ENCODE assay signal across 10 cellular contexts in genomic region chr22:39309881-39310714, GRCh38. TPM values are rescaled to one million over a fixed set of nuclear protein-coding genes. Genes with fewer than 3 reads are reported as not detected.
A peak's percentile ranks its signal among the peaks of the same experiment; 100 is the strongest.
DNase-seq lines count a peak whose midpoint lies in the region; ATAC-seq, FAIRE-seq and TF ChIP-seq lines count a peak whose summit lies in the region.
"Had no signal": no experiment of that assay in that cellular context is flagged by ENCODE, and none has a peak within 500 bp of the region (broad histone marks: within the 10 kb centered on the region; RNA-seq: fewer than 3 reads in every experiment).

No MANE protein-coding gene starts in this region.

- no peak for TF ChIP-seq POLR2A in esophagus squamous epithelium (IDR thresholded peaks at IDR 0.05)

- no peak overlapping the region for H3K4me3 ChIP-seq in esophagus squamous epithelium
- H3K4me3 ChIP-seq: neural progenitor cell had no signal

- no peaks in the 10 kb centered on the region for H3K9me3 Mint-ChIP-seq in activated T-cell treated with anti-CD3 and anti-CD28 coated beads, Interleukin-2, amount 50 U/mL, for 4 hours
- no peaks in the 10 kb centered on the region for H3K9me3 Mint-ChIP-seq in stimulated activated naive CD8-positive, alpha-beta T cell treated with anti-CD3 and anti-CD28 coated beads, Interleukin-15, Interleukin-2, amounts not matched to agents 100 ng/mL and 50 ng/mL, for 24 hours
- H3K9me3 Mint-ChIP-seq: neural progenitor cell had no signal

- peak; percentile 2 to 5 for ATAC-seq in activated T-cell treated with anti-CD3 and anti-CD28 coated beads, Interleukin-2, amount 50 U/mL, for 4 hours
- no peak for ATAC-seq in HG02610 (IDR thresholded peaks at IDR 0.05; ENCODE audit: unreplicated experiment)

- no peaks in the 10 kb centered on the region for H3K27me3 ChIP-seq in esophagus squamous epithelium
- H3K27me3 ChIP-seq: neural progenitor cell had no signal

- peak overlapping the region; percentile 78 to 88 (median 85) for H3K27ac ChIP-seq in esophagus squamous epithelium
- H3K27ac ChIP-seq: KMS-11, neural progenitor cell had no signal

- H3K4me3 Mint-ChIP-seq in activated T-cell treated with anti-CD3 and anti-CD28 coated beads, Interleukin-2, amount 50 U/mL, for 4 hours, result no peak overlapping the region
- no peak overlapping the region for H3K4me3 Mint-ChIP-seq in stimulated activated naive CD8-positive, alpha-beta T cell treated with anti-CD3 and anti-CD28 coated beads, Interleukin-15, Interleukin-2, amounts not matched to agents 100 ng/mL and 50 ng/mL, for 24 hours

- no peaks in the 10 kb centered on the region for H3K9me3 ChIP-seq in esophagus squamous epithelium

- peaks cover 37 to 41% (median 37%) of the 10 kb centered on the region in 3 donors for H3K36me3 ChIP-seq in esophagus squamous epithelium

- no peak for DNase-seq in activated T-cell treated with anti-CD3 and anti-CD28 coated beads, Interleukin-2, amount 50 U/mL, for 4 hours
- DNase-seq in activated T-cell treated with anti-CD3 and anti-CD28 coated beads, Interleukin-2, amount 50 U/mL, for 48 hours, result no peak
- peak; percentile 89 for DNase-seq in RCC 7860 (ENCODE audit: low spot score)
- DNase-seq in esophagus squamous epithelium (lab: John Stamatoyannopoulos, UW), result no peak
- no peak for DNase-seq in NCI-H146 treated with DMSO at 0.1 percent for 48 hours (lab: John Stamatoyannopoulos, UW; ENCODE audit: unreplicated experiment)
- no peak for DNase-seq in mesenteric fat pad (ENCODE audit: low spot score)

- intact Hi-C loops in esophagus squamous epithelium (cut with DNase I), result loop anchor here (2.0 kb wide), 1 partner anchor 139 kb away; no protein-coding TSS in a partner anchor

- H3K4me1 ChIP-seq in esophagus squamous epithelium, result peaks cover 23 to 76% (median 48%) of the 10 kb centered on the region in 3 donors

- no peak for TF ChIP-seq CTCF in esophagus squamous epithelium (IDR thresholded peaks at IDR 0.05)

- H3K27ac Mint-ChIP-seq in stimulated activated naive CD8-positive, alpha-beta T cell treated with anti-CD3 and anti-CD28 coated beads, Interleukin-15, Interleukin-2, amounts not matched to agents 100 ng/mL and 50 ng/mL, for 24 hours, result peak overlapping the region; percentile 26
- H3K27ac Mint-ChIP-seq: neural progenitor cell had no signal

- H3K27me3 Mint-ChIP-seq in activated T-cell treated with anti-CD3 and anti-CD28 coated beads, Interleukin-2, amount 50 U/mL, for 4 hours (ENCODE audit: low read depth), result no peaks in the 10 kb centered on the region
- no peaks in the 10 kb centered on the region for H3K27me3 Mint-ChIP-seq in stimulated activated naive CD8-positive, alpha-beta T cell treated with anti-CD3 and anti-CD28 coated beads, Interleukin-15, Interleukin-2, amounts not matched to agents 100 ng/mL and 50 ng/mL, for 24 hours

- WGBS in esophagus squamous epithelium, 2 donors, result 55 to 64% methylated on average over 11 to 14 of the region's 16 CpGs

- FAIRE-seq in RCC 7860 (lab: Jason Lieb, UNC), result peak; percentile 84

- H3K4me1 Mint-ChIP-seq in activated T-cell treated with anti-CD3 and anti-CD28 coated beads, Interleukin-2, amount 50 U/mL, for 4 hours (ENCODE audit: low read depth), result peaks cover 34% of the 10 kb centered on the region
- peaks cover 29% of the 10 kb centered on the region for H3K4me1 Mint-ChIP-seq in stimulated activated naive CD8-positive, alpha-beta T cell treated with anti-CD3 and anti-CD28 coated beads, Interleukin-15, Interleukin-2, amounts not matched to agents 100 ng/mL and 50 ng/mL, for 24 hours (ENCODE audit: low read depth)

- peaks cover 32% of the 10 kb centered on the region for H3K36me3 Mint-ChIP-seq in activated T-cell treated with anti-CD3 and anti-CD28 coated beads, Interleukin-2, amount 50 U/mL, for 4 hours (ENCODE audit: insufficient read depth)
- H3K36me3 Mint-ChIP-seq in stimulated activated naive CD8-positive, alpha-beta T cell treated with anti-CD3 and anti-CD28 coated beads, Interleukin-15, Interleukin-2, amounts not matched to agents 100 ng/mL and 50 ng/mL, for 24 hours (ENCODE audit: low read depth), result peaks cover 38% of the 10 kb centered on the region

RNA-seq across cellular contexts. Expression of gene RPL3, which starts 9.3 kb away (rescaled TPM):
- total RNA-seq in activated T-cell treated with anti-CD3 and anti-CD28 coated beads, Interleukin-2, amount 50 U/mL, for 4 hours, result 1,000 to 10,000 TPM; 2,811 to 2,835 (median 2,816) TPM
- total RNA-seq in esophagus squamous epithelium (1,000 to 10,000 TPM; 1,469 to 2,891 (median 2,008) TPM), mesenteric fat pad (1,402 TPM)

RNA-seq across cellular contexts. Expression of gene SYNGR1, which starts 39.7 kb away (rescaled TPM):
- 1 to 10 TPM in 2 of 3 donors, under 1 TPM in 1; 0.43 to 1.4 (median 1.2) TPM for total RNA-seq in activated T-cell treated with anti-CD3 and anti-CD28 coated beads, Interleukin-2, amount 50 U/mL, for 4 hours
- total RNA-seq in esophagus squamous epithelium (10 to 100 TPM; 13.3 to 35.5 (median 21.5) TPM), mesenteric fat pad (10.8 TPM)
